ENCODE assay signal across 17 cellular contexts in genomic region chr4:5448286-5448685, GRCh38.
DNase-seq lines count a peak whose midpoint lies in the region; ATAC-seq, FAIRE-seq and TF ChIP-seq lines count a peak whose summit lies in the region.
"Had no signal": no experiment of that assay in that cellular context is flagged by ENCODE, and none has a peak within 500 bp of the region (broad histone marks: within the 10 kb centered on the region; RNA-seq: fewer than 3 reads in every experiment).

No MANE protein-coding gene starts in this region.

- no peaks in the 10 kb centered on the region for H3K36me3 Mint-ChIP-seq in HFFc6 (ENCODE audit: low read depth)
- H3K36me3 Mint-ChIP-seq: CD4-positive, alpha-beta memory T cell had no signal

- peaks cover 13% of the 10 kb centered on the region; the same call in 1 of the 2 replicates for H3K4me1 Mint-ChIP-seq in HFFc6 (ENCODE audit: low read depth)
- H3K4me1 Mint-ChIP-seq: CD4-positive, alpha-beta memory T cell had no signal

- no peak for FAIRE-seq in HepG2 (lab: Jason Lieb, UNC)
- FAIRE-seq: A549, G401.6, GM12891 had no signal

- H3K4me3 Mint-ChIP-seq in HFFc6: no peak overlapping the region
- H3K4me3 Mint-ChIP-seq: CD4-positive, alpha-beta memory T cell; GM23338 had no signal

- no peak for TF ChIP-seq POLR2A in HepG2 (IDR thresholded peaks at IDR 0.05; ENCODE audit: insufficient read depth in 1 of 2, low read depth in 2 of 2, low read length in 2 of 2)

- in situ Hi-C loops in HepG2 (cut with HindIII; ENCODE audit: extremely low pct_ligation_motif_present, low pct_unique_long_range_greater_than_20kb): no loop called here

- H3K9me3 ChIP-seq in colonic mucosa (no peaks in the 10 kb centered on the region), HepG2 (ENCODE audit: low read length) (no peaks in the 10 kb centered on the region)
- H3K9me3 ChIP-seq: A549, BE2C had no signal

- DNase-seq in cardiac septum (ENCODE audit: low spot score): peak; percentile 68
- DNase-seq in Right ventricle myocardium superior: no peak
- DNase-seq in colonic mucosa: peak; percentile 6
- DNase-seq in islet precursor cell: peak; percentile 16
- no peak for DNase-seq in HepG2 (ENCODE audit: low spot score)
- no peak for DNase-seq in HFFc6
- DNase-seq in SKM-1 (lab: John Stamatoyannopoulos, UW; ENCODE audit: unreplicated experiment): no peak
- DNase-seq: BE2C; CD4-positive, alpha-beta memory T cell; DMS79; EL; H7 had no signal

- no peak for TF ChIP-seq CTCF in colonic mucosa (IDR thresholded peaks at IDR 0.05)
- no peak for TF ChIP-seq CTCF in HepG2 (CRISPR knock-in tag; IDR thresholded peaks at IDR 0.05)
- TF ChIP-seq CTCF in HFFc6 (IDR thresholded peaks at IDR 0.05): no peak

- H3K27ac ChIP-seq in colonic mucosa: no peak overlapping the region
- H3K27ac ChIP-seq in HepG2 (ENCODE audit: extremely low read length, insufficient read depth, low read length): no peak overlapping the region
- H3K27ac ChIP-seq: A549, C4-2B had no signal

- no peak for ATAC-seq in Right ventricle myocardium superior (ENCODE audit: poor library complexity)
- no peak for ATAC-seq in HepG2
- ATAC-seq: A549, GM23338 had no signal

- H3K27me3 ChIP-seq in colonic mucosa (no peaks in the 10 kb centered on the region), HepG2 (ENCODE audit: control insufficient read depth in 1 of 2, insufficient read depth in 2 of 2, low read length in 2 of 2) (peaks cover 0 to 10% of the 10 kb centered on the region in 2 experiments; a peak in 2 of 5 replicates)
- H3K27me3 ChIP-seq: BE2C had no signal

- H3K9ac ChIP-seq in colonic mucosa (ENCODE audit: low read depth in 2 of 2, low read length in 2 of 2): no peak overlapping the region
- H3K9ac ChIP-seq in HepG2 (ENCODE audit: insufficient read depth, low read depth, low read length): no peak overlapping the region

- no peak overlapping the region for H3K27ac Mint-ChIP-seq in HFFc6
- H3K27ac Mint-ChIP-seq: CD4-positive, alpha-beta memory T cell; GM23338 had no signal

- intact Hi-C loops in cardiac septum (cut with DNase I): no loop called here
- intact Hi-C loops in Right ventricle myocardium superior (cut with DNase I): no loop called here
- intact Hi-C loops in colonic mucosa (cut with DNase I): no loop called here
- intact Hi-C loops in HepG2 (cut with micrococcal nuclease; ENCODE audit: unreplicated experiment): no loop called here

- no peaks in the 10 kb centered on the region; the same call in 1 of the 2 replicates for H3K9me3 Mint-ChIP-seq in HFFc6

- CTCF ChIA-PET in HepG2 (lab: Yijun Ruan, JAX; ENCODE audit: low intra/inter-chr PET ratio, low total read pairs): no interaction called here

- H3K4me1 ChIP-seq in colonic mucosa (no peaks in the 10 kb centered on the region), HepG2 (ENCODE audit: insufficient read depth, low read length) (no peaks in the 10 kb centered on the region)
- H3K4me1 ChIP-seq: A549, BE2C had no signal

- no peaks in the 10 kb centered on the region for H3K79me2 ChIP-seq in HepG2 (ENCODE audit: insufficient read depth, low read length)

- POLR2A ChIA-PET in HepG2 (lab: Yijun Ruan, JAX): no interaction called here

- no peaks in the 10 kb centered on the region for H3K36me3 ChIP-seq in colonic mucosa
- no peaks in the 10 kb centered on the region for H3K36me3 ChIP-seq in HepG2 (replicated peaks in 1 of 2; ENCODE audit: control insufficient read depth in 1 of 2, insufficient read depth in 2 of 2, low read length in 2 of 2)
- H3K36me3 ChIP-seq: BE2C had no signal

- H3K27me3 Mint-ChIP-seq in HFFc6 (ENCODE audit: insufficient read depth): peaks cover 2% of the 10 kb centered on the region

- H3K4me2 ChIP-seq in HepG2 (ENCODE audit: low read depth, low read length): no peak overlapping the region
- H3K4me2 ChIP-seq: A549, GM23338 had no signal

- no peak overlapping the region for H2AFZ ChIP-seq in HepG2 (ENCODE audit: low read length)
- H2AFZ ChIP-seq: GM23338 had no signal

- H4K20me1 ChIP-seq in HepG2 (ENCODE audit: insufficient read depth, low read length): no peaks in the 10 kb centered on the region

- no TSS peak for BruUV-seq in HepG2 (replicated peaks; lab: Mats Ljungman, UMichigan)

- 21% methylated on average over 9 of the region's 9 CpGs for WGBS in HepG2 (ENCODE audit: low lambda C conversion rate)

- no peak for TF ChIP-seq EP300 in HepG2 (IDR thresholded peaks at IDR 0.05; ENCODE audit: low read depth in 2 of 2, low read length in 2 of 2)
- no peak for TF ChIP-seq EP300 in HepG2 (CRISPR knock-in tag; IDR thresholded peaks at IDR 0.05; ENCODE audit: borderline replicate concordance)

- no peak for TF ChIP-seq RAD21 in HepG2 (CRISPR knock-in tag; IDR thresholded peaks at IDR 0.05)

- no peak overlapping the region for H3K4me3 ChIP-seq in colonic mucosa
- no peak overlapping the region for H3K4me3 ChIP-seq in HepG2 (replicated peaks in 1 of 3; ENCODE audit: insufficient read depth in 1 of 3, low read depth in 2 of 3, low read length in 3 of 3)
- H3K4me3 ChIP-seq: A549, GM23338 had no signal

TF ChIP-seq in HepG2, 621 proteins besides CTCF, POLR2A, EP300 and RAD21:
- TF ChIP-seq HNRNPLL (IDR thresholded peaks at IDR 0.05; ENCODE audit: low read depth, low read length, poor library complexity, severe bottlenecking): no peak
- TF ChIP-seq HBP1 (CRISPR knock-in tag; IDR thresholded peaks at IDR 0.05; ENCODE audit: low read depth): no peak
- no peak for TF ChIP-seq ZNF224 (CRISPR knock-in tag; IDR thresholded peaks at IDR 0.05)
- TF ChIP-seq ZKSCAN8 (CRISPR knock-in tag; IDR thresholded peaks at IDR 0.05; ENCODE audit: borderline replicate concordance): no peak
- TF ChIP-seq GMEB1 (CRISPR knock-in tag; IDR thresholded peaks at IDR 0.05; ENCODE audit: borderline replicate concordance): no peak

Comparison
In these comparisons a context has a peak if more than half of its experiments do, and no peak if none do; other contexts are left out.
1. DNase-seq: peak in cardiac septum (single experiment), colonic mucosa (single experiment) and islet precursor cell (single experiment); none in Right ventricle myocardium superior (single experiment), HepG2 (single experiment), HFFc6 (single experiment) and SKM-1 (single experiment).